Comparison of ENCODE assay signal across 26 cellular contexts in the genomic region with DNA sequence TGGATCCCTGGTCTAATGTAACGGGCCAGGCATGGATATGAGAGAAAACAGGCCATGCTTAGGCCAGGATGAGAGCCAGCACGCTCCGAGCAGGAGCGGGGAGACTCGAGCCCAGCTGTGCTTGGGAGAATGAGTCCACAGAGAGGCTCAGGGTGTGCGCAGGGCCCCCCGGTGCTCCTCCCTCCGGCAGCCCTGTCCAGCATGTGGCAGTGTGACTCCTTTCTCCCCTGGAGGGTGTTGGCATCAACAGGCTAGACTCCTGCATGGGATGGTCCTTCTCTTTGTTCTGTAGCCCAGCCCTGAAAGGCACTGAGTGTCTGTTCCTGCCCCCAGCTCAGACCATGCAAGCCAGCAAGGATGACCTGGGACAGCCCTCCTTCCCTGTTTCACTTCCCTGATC. TPM values are rescaled to one million over a fixed set of nuclear protein-coding genes. Genes with fewer than 3 reads are reported as not detected.
DNase-seq lines count a peak whose midpoint lies in the region; ATAC-seq and TF ChIP-seq lines count a peak whose summit lies in the region.
"Had no signal": no experiment of that assay in that cellular context is flagged by ENCODE, and none has a peak within 500 bp of the region (broad histone marks: within the 10 kb centered on the region; RNA-seq: fewer than 3 reads in every experiment).

No MANE protein-coding gene starts in this region.

- H3K9ac ChIP-seq in HCT116 (ENCODE audit: low read length), result no peak overlapping the region
- H3K9ac ChIP-seq: GM23248, parathyroid adenoma, SK-N-SH had no signal

- RAD21 ChIA-PET in HCT116 (lab: Charles Lee; ENCODE audit: low non-redundant PET in 1 of 2, low total read pairs in 2 of 2, uncharacterized antibody in 2 of 2, unreplicated experiment in 2 of 2), result no interaction called here

- no peak overlapping the region for H2AFZ ChIP-seq in HCT116 (ENCODE audit: low read depth, low read length, poor library complexity, severe bottlenecking)
- H2AFZ ChIP-seq in osteoblast (ENCODE audit: low read length), result no peak overlapping the region
- H2AFZ ChIP-seq: GM23248, parathyroid adenoma had no signal

- H3K4me1 ChIP-seq in HCT116 (ENCODE audit: control insufficient read depth in 1 of 2, insufficient read depth in 2 of 2, low read length in 2 of 2) (no peaks in the 10 kb centered on the region), osteoblast (ENCODE audit: insufficient read depth, low read length) (peaks cover 34% of the 10 kb centered on the region)
- H3K4me1 ChIP-seq: parathyroid adenoma had no signal

- no peaks in the 10 kb centered on the region for H3K9me3 Mint-ChIP-seq in activated CD4-positive, alpha-beta T cell treated with anti-CD3 and anti-CD28 coated beads for 36 hours (ENCODE audit: low read depth)
- H3K9me3 Mint-ChIP-seq in activated CD4-positive, alpha-beta T cell treated with anti-CD3 and anti-CD28 coated beads, Interleukin-2, amount 10 ng/mL, durations not matched to agents 7 days and 5 days, result no peaks in the 10 kb centered on the region
- no peaks in the 10 kb centered on the region for H3K9me3 Mint-ChIP-seq in activated T-helper 17 cell treated with anti-CD3 and anti-CD28 coated beads, Interleukin-2, amount 50 U/mL, for 72 hours
- H3K9me3 Mint-ChIP-seq: activated CD4-positive, alpha-beta T cell treated with anti-CD3 and anti-CD28 coated beads, Interleukin-2, amount 10 ng/mL, durations not matched to agents 24 days and 14 days; brain; CD8-positive, alpha-beta T cell; naive thymus-derived CD4-positive, alpha-beta T cell had no signal

- H4K20me1 ChIP-seq in HCT116 (ENCODE audit: insufficient read depth), result no peaks in the 10 kb centered on the region; the same call in 1 of the 2 replicates
- peaks cover 37% of the 10 kb centered on the region for H4K20me1 ChIP-seq in osteoblast (ENCODE audit: insufficient read depth, low read length)

- CTCF ChIA-PET in activated CD4-positive, alpha-beta T cell treated with anti-CD3 and anti-CD28 coated beads for 36 hours (lab: Charles Lee), result interaction anchor here (0.7 to 1.4 kb wide), 6 partner anchors 9 to 280 kb away, joined by 3 to 4 read pairs (median 4); no protein-coding TSS in a partner anchor
- CTCF ChIA-PET in activated CD4-positive, alpha-beta T cell treated with anti-CD3 and anti-CD28 coated beads, Interleukin-2, amount 10 ng/mL, durations not matched to agents 7 days and 5 days (lab: Charles Lee), result interaction anchor here (0.6 to 2.4 kb wide), 4 partner anchors 11 to 152 kb away, joined by 3 to 12 read pairs (median 4); no protein-coding TSS in a partner anchor
- CTCF ChIA-PET in HCT116 (lab: Charles Lee), result interaction anchor here (1.9 kb wide), 1 partner anchor 20 kb away, joined by 5 read pairs; no protein-coding TSS in a partner anchor

- peaks cover 10% of the 10 kb centered on the region for H3K4me1 Mint-ChIP-seq in activated CD4-positive, alpha-beta T cell treated with anti-CD3 and anti-CD28 coated beads for 36 hours
- peaks cover 7% of the 10 kb centered on the region for H3K4me1 Mint-ChIP-seq in activated CD4-positive, alpha-beta T cell treated with anti-CD3 and anti-CD28 coated beads, Interleukin-2, amount 10 ng/mL, durations not matched to agents 7 days and 5 days
- peaks cover 5% of the 10 kb centered on the region for H3K4me1 Mint-ChIP-seq in activated T-helper 17 cell treated with anti-CD3 and anti-CD28 coated beads, Interleukin-2, amount 50 U/mL, for 72 hours
- H3K4me1 Mint-ChIP-seq: brain had no signal

- no peak for DNase-seq in activated CD4-positive, alpha-beta T cell treated with anti-CD3 and anti-CD28 coated beads for 36 hours
- no peak for DNase-seq in activated CD4-positive, alpha-beta T cell treated with anti-CD3 and anti-CD28 coated beads, Interleukin-2, amount 10 ng/mL, durations not matched to agents 7 days and 5 days
- no peak for DNase-seq in HCT116 (ENCODE audit: low read depth, low spot score)
- peak; percentile 50 for DNase-seq in osteoblast (ENCODE audit: insufficient read length, low spot score, missing footprints)
- no peak for DNase-seq in activated CD4-positive, CD25-positive, alpha-beta regulatory T cell (lab: John Stamatoyannopoulos, UW)
- DNase-seq in inferior parietal cortex (ENCODE audit: extremely low spot score), result no peak
- DNase-seq in MV-4-11 (lab: John Stamatoyannopoulos, UW), result no peak
- DNase-seq: activated CD4-positive, alpha-beta T cell treated with anti-CD3 and anti-CD28 coated beads, Interleukin-2, amount 10 ng/mL, durations not matched to agents 24 days and 14 days; adrenal gland; CD8-positive, alpha-beta T cell; DMS 273 treated with DMSO at 0.1 percent for 48 hours; effector CD4-positive, alpha-beta T cell; erythroblast; GM23248; left cardiac atrium; naive thymus-derived CD4-positive, alpha-beta T cell; NCI-H1694; NCI-H510A treated with DMSO at 0.1 percent for 48 hours; SK-N-SH; T-helper 2 cell; upper lobe of left lung had no signal

- H3K9me3 ChIP-seq in HCT116 (ENCODE audit: control insufficient read depth in 1 of 2, insufficient read depth in 1 of 2, low read depth in 1 of 2, low read length in 2 of 2) (no peaks in the 10 kb centered on the region), osteoblast (ENCODE audit: low read depth, low read length) (no peaks in the 10 kb centered on the region)
- H3K9me3 ChIP-seq: adrenal gland, SK-N-SH, upper lobe of left lung had no signal

- intact Hi-C loops in activated CD4-positive, alpha-beta T cell treated with anti-CD3 and anti-CD28 coated beads for 36 hours (cut with DNase I, micrococcal nuclease), result no loop called here
- intact Hi-C loops in HCT116 (cut with micrococcal nuclease), result no loop called here

- no peak overlapping the region for H3K4me2 ChIP-seq in HCT116 (ENCODE audit: low read length)
- no peak overlapping the region for H3K4me2 ChIP-seq in osteoblast (ENCODE audit: insufficient read depth, low read length)
- H3K4me2 ChIP-seq: SK-N-SH had no signal

- POLR2A ChIA-PET in activated CD4-positive, alpha-beta T cell treated with anti-CD3 and anti-CD28 coated beads for 36 hours (lab: Charles Lee), result interaction anchor here (0.6 kb wide), 1 partner anchor 168 kb away, joined by 7 read pairs; no protein-coding TSS in a partner anchor
- POLR2A ChIA-PET in activated CD4-positive, alpha-beta T cell treated with anti-CD3 and anti-CD28 coated beads, Interleukin-2, amount 10 ng/mL, durations not matched to agents 7 days and 5 days (lab: Charles Lee), result no interaction called here
- POLR2A ChIA-PET in HCT116 (lab: Charles Lee), result no interaction called here

- H3K9me2 ChIP-seq in HCT116 (ENCODE audit: insufficient read depth), result no peaks in the 10 kb centered on the region
- H3K9me2 ChIP-seq: SK-N-SH had no signal

- H3K27me3 ChIP-seq in HCT116 (ENCODE audit: insufficient read depth, low read length), result no peaks in the 10 kb centered on the region
- no peaks in the 10 kb centered on the region for H3K27me3 ChIP-seq in osteoblast (ENCODE audit: insufficient read depth, low read length)
- H3K27me3 ChIP-seq: adrenal gland, upper lobe of left lung had no signal

- no peak for TF ChIP-seq CTCF in HCT116 (IDR thresholded peaks at IDR 0.05 in 2 of 3, conservative IDR thresholded peaks at IDR 0.05 in 1 of 3; ENCODE audit: borderline replicate concordance in 1 of 3, insufficient read depth in 1 of 3, low read depth in 2 of 3, low read length in 2 of 3)
- no peak for TF ChIP-seq CTCF in osteoblast (IDR thresholded peaks at IDR 0.05; ENCODE audit: extremely low read depth, low read depth, low read length)

- TF ChIP-seq RAD21 in HCT116 (IDR thresholded peaks at IDR 0.05; ENCODE audit: low read depth), result no peak

- ATAC-seq in activated CD4-positive, alpha-beta T cell treated with anti-CD3 and anti-CD28 coated beads for 36 hours, result no peak
- ATAC-seq in HCT116, result no peak
- ATAC-seq in activated T-helper 17 cell treated with anti-CD3 and anti-CD28 coated beads, Interleukin-2, amount 50 U/mL, for 72 hours (replicated peaks), result no peak
- ATAC-seq: CD8-positive, alpha-beta T cell; left cardiac atrium; naive thymus-derived CD4-positive, alpha-beta T cell; Panc1; sciatic nerve had no signal

- H3K36me3 Mint-ChIP-seq in activated CD4-positive, alpha-beta T cell treated with anti-CD3 and anti-CD28 coated beads for 36 hours (ENCODE audit: low read depth), result peaks cover 82% of the 10 kb centered on the region
- H3K36me3 Mint-ChIP-seq in activated CD4-positive, alpha-beta T cell treated with anti-CD3 and anti-CD28 coated beads, Interleukin-2, amount 10 ng/mL, durations not matched to agents 7 days and 5 days (ENCODE audit: low read depth), result peaks cover 70% of the 10 kb centered on the region
- peaks cover 98% of the 10 kb centered on the region for H3K36me3 Mint-ChIP-seq in activated T-helper 17 cell treated with anti-CD3 and anti-CD28 coated beads, Interleukin-2, amount 50 U/mL, for 72 hours (ENCODE audit: low read depth)

- no peak for TF ChIP-seq POLR2A in HCT116 (IDR thresholded peaks at IDR 0.05; ENCODE audit: borderline replicate concordance, extremely low read depth, insufficient read depth, insufficient read length)

- peak overlapping the region; percentile 59 for H3K27ac Mint-ChIP-seq in activated CD4-positive, alpha-beta T cell treated with anti-CD3 and anti-CD28 coated beads for 36 hours
- H3K27ac Mint-ChIP-seq in activated CD4-positive, alpha-beta T cell treated with anti-CD3 and anti-CD28 coated beads, Interleukin-2, amount 10 ng/mL, durations not matched to agents 7 days and 5 days, result no peak overlapping the region
- H3K27ac Mint-ChIP-seq in activated T-helper 17 cell treated with anti-CD3 and anti-CD28 coated beads, Interleukin-2, amount 50 U/mL, for 72 hours, result peak overlapping the region; percentile 49
- H3K27ac Mint-ChIP-seq: brain had no signal

- H3K36me3 ChIP-seq in HCT116 (ENCODE audit: control insufficient read depth in 1 of 2, insufficient read depth in 2 of 2, low read length in 2 of 2) (peaks cover 49 to 69% of the 10 kb centered on the region in 2 experiments; a peak in 3 of 4 replicates), osteoblast (ENCODE audit: insufficient read depth, low read length) (peaks cover 67% of the 10 kb centered on the region)

- BruUV-seq in HCT116 (replicated peaks; lab: Mats Ljungman, UMichigan), result TSS peak; percentile 9

- no peak overlapping the region for H3K4me3 ChIP-seq in HCT116 (replicated peaks in 1 of 2; ENCODE audit: low read depth in 1 of 2, low read length in 2 of 2)
- H3K4me3 ChIP-seq in osteoblast (ENCODE audit: insufficient read depth, low read length), result no peak overlapping the region
- H3K4me3 ChIP-seq: adrenal gland, GM23248, upper lobe of left lung had no signal

- H3K27me3 Mint-ChIP-seq in activated CD4-positive, alpha-beta T cell treated with anti-CD3 and anti-CD28 coated beads for 36 hours, result no peaks in the 10 kb centered on the region
- H3K27me3 Mint-ChIP-seq in activated CD4-positive, alpha-beta T cell treated with anti-CD3 and anti-CD28 coated beads, Interleukin-2, amount 10 ng/mL, durations not matched to agents 7 days and 5 days, result no peaks in the 10 kb centered on the region
- no peaks in the 10 kb centered on the region for H3K27me3 Mint-ChIP-seq in activated T-helper 17 cell treated with anti-CD3 and anti-CD28 coated beads, Interleukin-2, amount 50 U/mL, for 72 hours
- H3K27me3 Mint-ChIP-seq: activated CD4-positive, alpha-beta T cell treated with anti-CD3 and anti-CD28 coated beads, Interleukin-2, amount 10 ng/mL, durations not matched to agents 24 days and 14 days; brain; naive thymus-derived CD4-positive, alpha-beta T cell had no signal

- H3K4me3 Mint-ChIP-seq in activated CD4-positive, alpha-beta T cell treated with anti-CD3 and anti-CD28 coated beads for 36 hours, result no peak overlapping the region
- no peak overlapping the region for H3K4me3 Mint-ChIP-seq in activated CD4-positive, alpha-beta T cell treated with anti-CD3 and anti-CD28 coated beads, Interleukin-2, amount 10 ng/mL, durations not matched to agents 7 days and 5 days
- no peak overlapping the region for H3K4me3 Mint-ChIP-seq in activated T-helper 17 cell treated with anti-CD3 and anti-CD28 coated beads, Interleukin-2, amount 50 U/mL, for 72 hours
- H3K4me3 Mint-ChIP-seq: activated CD4-positive, alpha-beta T cell treated with anti-CD3 and anti-CD28 coated beads, Interleukin-2, amount 10 ng/mL, durations not matched to agents 24 days and 14 days; brain; CD8-positive, alpha-beta T cell; naive thymus-derived CD4-positive, alpha-beta T cell had no signal

- H3K79me2 ChIP-seq in HCT116 (ENCODE audit: insufficient read depth, low read length) (peaks cover 24% of the 10 kb centered on the region), osteoblast (ENCODE audit: insufficient read depth, low read length) (peaks cover 60% of the 10 kb centered on the region)

- no peak overlapping the region for H3K27ac ChIP-seq in HCT116 (ENCODE audit: low read depth, low read length)
- peak overlapping the region; percentile 52 for H3K27ac ChIP-seq in osteoblast (ENCODE audit: low read depth, low read length)
- H3K27ac ChIP-seq: GM23248, parathyroid adenoma had no signal

RNA-seq across cellular contexts. Expression of a gene that starts 23.4 kb away (rescaled TPM):
- 10 to 100 TPM; 73.3 to 75.0 TPM for total RNA-seq in activated CD4-positive, alpha-beta T cell treated with anti-CD3 and anti-CD28 coated beads for 36 hours
- 10 to 100 TPM; 71.1 to 78.3 TPM for total RNA-seq in activated CD4-positive, alpha-beta T cell treated with anti-CD3 and anti-CD28 coated beads, Interleukin-2, amount 10 ng/mL, durations not matched to agents 7 days and 5 days
- total RNA-seq in HCT116 (2021; ENCODE audit: unreplicated experiment), result 44.4 TPM
- polyA plus RNA-seq in HCT116 (2012), result 27.4 and 29.1 TPM in 2 replicates
- total RNA-seq in activated T-helper 17 cell treated with anti-CD3 and anti-CD28 coated beads, Interleukin-2, amount 50 U/mL, for 72 hours, result 100 to 1,000 TPM in 1 of 2 donors, 10 to 100 TPM in 1; 76.1 to 101 TPM
- total RNA-seq in osteoblast, result 34.4 and 39.5 TPM in 2 replicates

RNA-seq across cellular contexts. Expression of a gene that starts 42.0 kb away (rescaled TPM):
- 100 to 1,000 TPM; 150 to 162 TPM for total RNA-seq in activated CD4-positive, alpha-beta T cell treated with anti-CD3 and anti-CD28 coated beads for 36 hours
- total RNA-seq in activated CD4-positive, alpha-beta T cell treated with anti-CD3 and anti-CD28 coated beads, Interleukin-2, amount 10 ng/mL, durations not matched to agents 7 days and 5 days, result 10 to 100 TPM; 22.2 to 24.4 TPM
- 26.7 TPM for total RNA-seq in HCT116 (2021; ENCODE audit: unreplicated experiment)
- 23.7 and 28.3 TPM in 2 replicates for polyA plus RNA-seq in HCT116 (2012)
- 100 to 1,000 TPM; 129 to 175 TPM for total RNA-seq in activated T-helper 17 cell treated with anti-CD3 and anti-CD28 coated beads, Interleukin-2, amount 50 U/mL, for 72 hours
- 78.1 and 95.2 TPM in 2 replicates for total RNA-seq in osteoblast
